In the genomic region with DNA sequence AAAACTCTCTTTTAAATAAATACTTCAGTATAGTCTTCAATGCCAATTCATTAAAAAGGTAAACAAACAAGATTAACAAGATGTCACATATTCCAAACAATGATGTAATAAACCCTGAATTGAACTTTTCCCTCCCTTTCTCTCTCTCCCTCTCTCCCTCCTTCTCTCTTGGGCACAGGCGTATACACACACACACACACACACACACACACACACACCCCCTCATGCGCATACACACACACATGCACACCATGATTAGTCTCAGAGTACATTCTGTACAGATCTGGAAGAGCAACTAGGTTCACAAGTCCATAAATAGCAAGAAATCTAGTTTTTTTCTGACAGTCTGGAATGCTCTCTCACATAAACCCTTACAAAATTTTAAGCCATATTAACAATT, we compare ENCODE assay signal across 1 cellular context.
TF ChIP-seq lines count a peak whose summit lies in the region.

No MANE protein-coding gene starts in this region.

TF ChIP-seq in GM23338, 12 proteins besides CTCF, POLR2A, EP300 and RAD21 (continued from another document):
- TF ChIP-seq, protein P1, sequence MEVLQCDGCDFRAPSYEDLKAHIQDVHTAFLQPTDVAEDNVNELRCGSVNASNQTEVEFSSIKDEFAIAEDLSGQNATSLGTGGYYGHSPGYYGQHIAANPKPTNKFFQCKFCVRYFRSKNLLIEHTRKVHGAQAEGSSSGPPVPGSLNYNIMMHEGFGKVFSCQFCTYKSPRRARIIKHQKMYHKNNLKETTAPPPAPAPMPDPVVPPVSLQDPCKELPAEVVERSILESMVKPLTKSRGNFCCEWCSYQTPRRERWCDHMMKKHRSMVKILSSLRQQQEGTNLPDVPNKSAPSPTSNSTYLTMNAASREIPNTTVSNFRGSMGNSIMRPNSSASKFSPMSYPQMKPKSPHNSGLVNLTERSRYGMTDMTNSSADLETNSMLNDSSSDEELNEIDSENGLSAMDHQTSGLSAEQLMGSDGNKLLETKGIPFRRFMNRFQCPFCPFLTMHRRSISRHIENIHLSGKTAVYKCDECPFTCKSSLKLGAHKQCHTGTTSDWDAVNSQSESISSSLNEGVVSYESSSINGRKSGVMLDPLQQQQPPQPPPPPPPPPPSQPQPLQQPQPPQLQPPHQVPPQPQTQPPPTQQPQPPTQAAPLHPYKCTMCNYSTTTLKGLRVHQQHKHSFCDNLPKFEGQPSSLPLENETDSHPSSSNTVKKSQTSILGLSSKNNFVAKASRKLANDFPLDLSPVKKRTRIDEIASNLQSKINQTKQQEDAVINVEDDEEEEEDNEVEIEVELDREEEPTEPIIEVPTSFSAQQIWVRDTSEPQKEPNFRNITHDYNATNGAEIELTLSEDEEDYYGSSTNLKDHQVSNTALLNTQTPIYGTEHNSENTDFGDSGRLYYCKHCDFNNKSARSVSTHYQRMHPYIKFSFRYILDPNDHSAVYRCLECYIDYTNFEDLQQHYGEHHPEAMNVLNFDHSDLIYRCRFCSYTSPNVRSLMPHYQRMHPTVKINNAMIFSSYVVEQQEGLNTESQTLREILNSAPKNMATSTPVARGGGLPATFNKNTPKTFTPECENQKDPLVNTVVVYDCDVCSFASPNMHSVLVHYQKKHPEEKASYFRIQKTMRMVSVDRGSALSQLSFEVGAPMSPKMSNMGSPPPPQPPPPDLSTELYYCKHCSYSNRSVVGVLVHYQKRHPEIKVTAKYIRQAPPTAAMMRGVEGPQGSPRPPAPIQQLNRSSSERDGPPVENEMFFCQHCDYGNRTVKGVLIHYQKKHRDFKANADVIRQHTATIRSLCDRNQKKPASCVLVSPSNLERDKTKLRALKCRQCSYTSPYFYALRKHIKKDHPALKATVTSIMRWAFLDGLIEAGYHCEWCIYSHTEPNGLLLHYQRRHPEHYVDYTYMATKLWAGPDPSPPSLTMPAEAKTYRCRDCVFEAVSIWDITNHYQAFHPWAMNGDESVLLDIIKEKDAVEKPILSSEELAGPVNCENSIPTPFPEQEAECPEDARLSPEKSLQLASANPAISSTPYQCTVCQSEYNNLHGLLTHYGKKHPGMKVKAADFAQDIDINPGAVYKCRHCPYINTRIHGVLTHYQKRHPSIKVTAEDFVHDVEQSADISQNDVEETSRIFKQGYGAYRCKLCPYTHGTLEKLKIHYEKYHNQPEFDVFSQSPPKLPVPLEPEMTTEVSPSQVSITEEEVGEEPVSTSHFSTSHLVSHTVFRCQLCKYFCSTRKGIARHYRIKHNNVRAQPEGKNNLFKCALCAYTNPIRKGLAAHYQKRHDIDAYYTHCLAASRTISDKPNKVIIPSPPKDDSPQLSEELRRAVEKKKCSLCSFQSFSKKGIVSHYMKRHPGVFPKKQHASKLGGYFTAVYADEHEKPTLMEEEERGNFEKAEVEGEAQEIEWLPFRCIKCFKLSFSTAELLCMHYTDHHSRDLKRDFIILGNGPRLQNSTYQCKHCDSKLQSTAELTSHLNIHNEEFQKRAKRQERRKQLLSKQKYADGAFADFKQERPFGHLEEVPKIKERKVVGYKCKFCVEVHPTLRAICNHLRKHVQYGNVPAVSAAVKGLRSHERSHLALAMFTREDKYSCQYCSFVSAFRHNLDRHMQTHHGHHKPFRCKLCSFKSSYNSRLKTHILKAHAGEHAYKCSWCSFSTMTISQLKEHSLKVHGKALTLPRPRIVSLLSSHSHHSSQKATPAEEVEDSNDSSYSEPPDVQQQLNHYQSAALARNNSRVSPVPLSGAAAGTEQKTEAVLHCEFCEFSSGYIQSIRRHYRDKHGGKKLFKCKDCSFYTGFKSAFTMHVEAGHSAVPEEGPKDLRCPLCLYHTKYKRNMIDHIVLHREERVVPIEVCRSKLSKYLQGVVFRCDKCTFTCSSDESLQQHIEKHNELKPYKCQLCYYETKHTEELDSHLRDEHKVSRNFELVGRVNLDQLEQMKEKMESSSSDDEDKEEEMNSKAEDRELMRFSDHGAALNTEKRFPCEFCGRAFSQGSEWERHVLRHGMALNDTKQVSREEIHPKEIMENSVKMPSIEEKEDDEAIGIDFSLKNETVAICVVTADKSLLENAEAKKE (CRISPR knock-in tag; IDR thresholded peaks at IDR 0.05), result no peak
- TF ChIP-seq STAT1 (IDR thresholded peaks at IDR 0.05; ENCODE audit: unreplicated experiment) (no peak), EZH2 (IDR thresholded peaks at IDR 0.05; ENCODE audit: low read depth, unreplicated experiment) (no peak), POLR2AphosphoS5 (IDR thresholded peaks at IDR 0.05; ENCODE audit: low read depth) (no peak), EZH2phosphoT487 (IDR thresholded peaks at IDR 0.05; ENCODE audit: unreplicated experiment) (no peak), JUNB (IDR thresholded peaks at IDR 0.05; ENCODE audit: unreplicated experiment) (no peak), NANOG (IDR thresholded peaks at IDR 0.05; ENCODE audit: borderline replicate concordance) (no peak), CREB1 (CRISPR knock-in tag; IDR thresholded peaks at IDR 0.05; ENCODE audit: low read depth) (no peak)
- TF ChIP-seq, protein P2, sequence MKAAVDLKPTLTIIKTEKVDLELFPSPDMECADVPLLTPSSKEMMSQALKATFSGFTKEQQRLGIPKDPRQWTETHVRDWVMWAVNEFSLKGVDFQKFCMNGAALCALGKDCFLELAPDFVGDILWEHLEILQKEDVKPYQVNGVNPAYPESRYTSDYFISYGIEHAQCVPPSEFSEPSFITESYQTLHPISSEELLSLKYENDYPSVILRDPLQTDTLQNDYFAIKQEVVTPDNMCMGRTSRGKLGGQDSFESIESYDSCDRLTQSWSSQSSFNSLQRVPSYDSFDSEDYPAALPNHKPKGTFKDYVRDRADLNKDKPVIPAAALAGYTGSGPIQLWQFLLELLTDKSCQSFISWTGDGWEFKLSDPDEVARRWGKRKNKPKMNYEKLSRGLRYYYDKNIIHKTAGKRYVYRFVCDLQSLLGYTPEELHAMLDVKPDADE (IDR thresholded peaks at IDR 0.05), result no peak
- TF ChIP-seq, protein P3, sequence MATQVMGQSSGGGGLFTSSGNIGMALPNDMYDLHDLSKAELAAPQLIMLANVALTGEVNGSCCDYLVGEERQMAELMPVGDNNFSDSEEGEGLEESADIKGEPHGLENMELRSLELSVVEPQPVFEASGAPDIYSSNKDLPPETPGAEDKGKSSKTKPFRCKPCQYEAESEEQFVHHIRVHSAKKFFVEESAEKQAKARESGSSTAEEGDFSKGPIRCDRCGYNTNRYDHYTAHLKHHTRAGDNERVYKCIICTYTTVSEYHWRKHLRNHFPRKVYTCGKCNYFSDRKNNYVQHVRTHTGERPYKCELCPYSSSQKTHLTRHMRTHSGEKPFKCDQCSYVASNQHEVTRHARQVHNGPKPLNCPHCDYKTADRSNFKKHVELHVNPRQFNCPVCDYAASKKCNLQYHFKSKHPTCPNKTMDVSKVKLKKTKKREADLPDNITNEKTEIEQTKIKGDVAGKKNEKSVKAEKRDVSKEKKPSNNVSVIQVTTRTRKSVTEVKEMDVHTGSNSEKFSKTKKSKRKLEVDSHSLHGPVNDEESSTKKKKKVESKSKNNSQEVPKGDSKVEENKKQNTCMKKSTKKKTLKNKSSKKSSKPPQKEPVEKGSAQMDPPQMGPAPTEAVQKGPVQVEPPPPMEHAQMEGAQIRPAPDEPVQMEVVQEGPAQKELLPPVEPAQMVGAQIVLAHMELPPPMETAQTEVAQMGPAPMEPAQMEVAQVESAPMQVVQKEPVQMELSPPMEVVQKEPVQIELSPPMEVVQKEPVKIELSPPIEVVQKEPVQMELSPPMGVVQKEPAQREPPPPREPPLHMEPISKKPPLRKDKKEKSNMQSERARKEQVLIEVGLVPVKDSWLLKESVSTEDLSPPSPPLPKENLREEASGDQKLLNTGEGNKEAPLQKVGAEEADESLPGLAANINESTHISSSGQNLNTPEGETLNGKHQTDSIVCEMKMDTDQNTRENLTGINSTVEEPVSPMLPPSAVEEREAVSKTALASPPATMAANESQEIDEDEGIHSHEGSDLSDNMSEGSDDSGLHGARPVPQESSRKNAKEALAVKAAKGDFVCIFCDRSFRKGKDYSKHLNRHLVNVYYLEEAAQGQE (IDR thresholded peaks at IDR 0.05; ENCODE audit: unreplicated experiment), result no peak
